ENCODE assay signal across 8 cellular contexts in genomic region chr2:47403829-47404228, GRCh38. TPM values are rescaled to one million over a fixed set of nuclear protein-coding genes. Genes with fewer than 3 reads are reported as not detected.
A peak's percentile ranks its signal among the peaks of the same experiment; 100 is the strongest.
DNase-seq lines count a peak whose midpoint lies in the region; ATAC-seq and FAIRE-seq lines count a peak whose summit lies in the region.

No MANE protein-coding gene starts in this region.

- peak overlapping the region; percentile 97 for H3K4me3 Mint-ChIP-seq in natural killer cell treated with Interleukin-12 subunit alpha and Interleukin-12 subunit beta and Interleukin-15 and Interleukin-18, amount 100 ng/mL, for 72 hours

- H3K9me3 ChIP-seq in NT2/D1 (ENCODE audit: insufficient read depth, low read length) (peaks cover 13% of the 10 kb centered on the region; the same call in 1 of the 2 replicates), endocrine pancreas (ENCODE audit: control insufficient read depth, low read length) (no peaks in the 10 kb centered on the region)

- ATAC-seq in natural killer cell treated with Interleukin-12 subunit alpha and Interleukin-12 subunit beta and Interleukin-15 and Interleukin-18, amount 100 ng/mL, for 72 hours = no peak

- peaks cover 7% of the 10 kb centered on the region for H3K36me3 Mint-ChIP-seq in natural killer cell treated with Interleukin-12 subunit alpha and Interleukin-12 subunit beta and Interleukin-15 and Interleukin-18, amount 100 ng/mL, for 72 hours

- no peak for FAIRE-seq in HTR-8/SVneo (lab: Jason Lieb, UNC)

- DNase-seq in DMS53 (lab: John Stamatoyannopoulos, UW) = peak; percentile 64
- DNase-seq in DMS53 treated with DMSO at 0.1 percent for 48 hours (lab: John Stamatoyannopoulos, UW; ENCODE audit: unreplicated experiment) = no peak
- no peak for DNase-seq in NT2/D1 (ENCODE audit: low read depth, low spot score)
- no peak for DNase-seq in natural killer cell treated with Interleukin-12 subunit alpha and Interleukin-12 subunit beta and Interleukin-15 and Interleukin-18, amount 100 ng/mL, for 72 hours (ENCODE audit: low spot score)
- DNase-seq in HTR-8/SVneo (ENCODE audit: insufficient read length, low spot score) = no peak
- no peak for DNase-seq in HuH-7 (ENCODE audit: low spot score)
- no peak for DNase-seq in NCI-H2196 treated with DMSO at 0.1 percent for 48 hours (lab: John Stamatoyannopoulos, UW; ENCODE audit: unreplicated experiment)

- no peaks in the 10 kb centered on the region for H3K27me3 Mint-ChIP-seq in natural killer cell treated with Interleukin-12 subunit alpha and Interleukin-12 subunit beta and Interleukin-15 and Interleukin-18, amount 100 ng/mL, for 72 hours

- H3K27me3 ChIP-seq in NT2/D1 (ENCODE audit: insufficient read depth, insufficient read length) (no peaks in the 10 kb centered on the region), endocrine pancreas (ENCODE audit: control insufficient read depth, insufficient read depth, low read length) (no peaks in the 10 kb centered on the region)

- H3K4me3 ChIP-seq in NT2/D1 (ENCODE audit: insufficient read length, low read depth) (peak overlapping the region; percentile 91), endocrine pancreas (ENCODE audit: control insufficient read depth, insufficient read depth, low read length) (peak overlapping the region; percentile 37)

- H3K27ac Mint-ChIP-seq in natural killer cell treated with Interleukin-12 subunit alpha and Interleukin-12 subunit beta and Interleukin-15 and Interleukin-18, amount 100 ng/mL, for 72 hours = peak overlapping the region; percentile 87 to 93

- H3K9me3 Mint-ChIP-seq in natural killer cell treated with Interleukin-12 subunit alpha and Interleukin-12 subunit beta and Interleukin-15 and Interleukin-18, amount 100 ng/mL, for 72 hours = no peaks in the 10 kb centered on the region

- peaks cover 40% of the 10 kb centered on the region for H3K36me3 ChIP-seq in NT2/D1 (ENCODE audit: insufficient read depth, insufficient read length, low read length)
- no peaks in the 10 kb centered on the region for H3K36me3 ChIP-seq in endocrine pancreas (ENCODE audit: control insufficient read depth, insufficient read depth, low read length)

- peaks cover 35 to 40% of the 10 kb centered on the region in 2 donors for H3K4me1 Mint-ChIP-seq in natural killer cell treated with Interleukin-12 subunit alpha and Interleukin-12 subunit beta and Interleukin-15 and Interleukin-18, amount 100 ng/mL, for 72 hours (ENCODE audit: low read depth in 2 of 2)

- H3K4me1 ChIP-seq in NT2/D1 (ENCODE audit: insufficient read depth, insufficient read length) = no peaks in the 10 kb centered on the region
- H3K4me1 ChIP-seq in endocrine pancreas (ENCODE audit: control insufficient read depth, insufficient read depth, low read length) = no peaks in the 10 kb centered on the region

- peak overlapping the region; percentile 97 for H3K9ac ChIP-seq in NT2/D1 (ENCODE audit: insufficient read length, low read depth)
- H3K9ac ChIP-seq in endocrine pancreas (ENCODE audit: control insufficient read depth, insufficient read depth, low read length) = no peak overlapping the region

RNA-seq across cellular contexts. Expression of gene MSH2, which starts 0.9 kb away (rescaled TPM):
- 10 to 100 TPM; 30.9 to 43.5 TPM for total RNA-seq in natural killer cell treated with Interleukin-12 subunit alpha and Interleukin-12 subunit beta and Interleukin-15 and Interleukin-18, amount 100 ng/mL, for 72 hours

RNA-seq across cellular contexts. Expression of gene EPCAM, which starts 34.7 kb away (rescaled TPM):
- under 1 TPM in 1 of 2 donors, not detected in 1; 0.61 TPM for total RNA-seq in natural killer cell treated with Interleukin-12 subunit alpha and Interleukin-12 subunit beta and Interleukin-15 and Interleukin-18, amount 100 ng/mL, for 72 hours
